29 cellular contexts compared by ENCODE assay signal in the genomic region with DNA sequence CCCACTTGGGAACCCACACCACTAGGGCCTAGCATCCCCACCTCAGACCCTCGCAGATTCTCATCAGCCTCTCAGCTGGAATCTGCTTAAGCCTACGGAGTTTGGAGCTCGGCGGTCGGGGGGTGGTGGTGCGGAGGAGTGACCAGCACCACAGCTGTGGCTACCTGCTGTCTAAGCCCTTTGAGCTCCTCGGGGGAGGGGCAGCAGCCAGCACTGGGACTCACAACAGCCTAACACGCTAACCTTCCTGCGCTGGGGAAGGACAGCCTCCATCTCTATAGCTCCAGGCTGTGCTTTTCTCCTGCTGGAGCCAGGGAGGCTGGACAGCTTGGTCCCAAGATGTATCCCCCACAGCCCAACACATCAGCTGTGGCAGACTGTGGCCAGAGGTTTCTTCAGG.
"Had no signal": no experiment of that assay in that cellular context is flagged by ENCODE, and none has a peak within 500 bp of the region (broad histone marks: within the 10 kb centered on the region; RNA-seq: fewer than 3 reads in every experiment).

No MANE protein-coding gene starts in this region.

- H3K4me1 Mint-ChIP-seq: activated B cell treated with CpG ODN at 0.5 μM for 24 hours; activated T-helper 17 cell treated with anti-CD3 and anti-CD28 coated beads, Interleukin-2, amount 50 U/mL, for 72 hours had no signal

- H3K36me3 Mint-ChIP-seq: natural killer cell treated with Interleukin-12 subunit alpha and Interleukin-12 subunit beta and Interleukin-15 and Interleukin-18, amount 100 ng/mL, for 72 hours had no signal

- DNase-seq: activated B cell treated with CpG ODN at 0.5 μM for 24 hours; activated CD4-positive, alpha-beta T cell treated with anti-CD3 and anti-CD28 coated beads, Interleukin-2, amount 50 U/mL, for 1 hour; activated CD8-positive, alpha-beta T cell treated with anti-CD3 and anti-CD28 coated beads for 36 hours; activated gamma-delta T cell treated with Interleukin-2 at 50 U/mL for 16 hours; activated naive CD4-positive, alpha-beta T cell treated with anti-CD3 and anti-CD28 coated beads, Interleukin-2, amount 50 U/mL, for 16 hours; activated T-cell treated with anti-CD3 and anti-CD28 coated beads, Interleukin-2, amount 50 U/mL, for 4 hours; amygdala; central memory CD4-positive, alpha-beta T cell; foreskin keratinocyte; lower lobe of right lung; mesenchymal stem cell; ovary; retina; stimulated activated CD4-positive, alpha-beta T cell treated with anti-CD3 and anti-CD28 coated beads, Interleukin-12 subunit alpha, Interleukin-12 subunit beta, amount 100 ng/mL, for 4 hours; stimulated activated CD4-positive, alpha-beta T cell treated with anti-CD3 and anti-CD28 coated beads, Interleukin-4, amount 100 ng/mL, for 1 hour; stimulated activated naive CD8-positive, alpha-beta T cell treated with anti-CD3 and anti-CD28 coated beads, Interleukin-15, Interleukin-2, amounts not matched to agents 100 U/mL and 50 U/mL, for 24 hours; SW 1271; T-helper 9 cell; testis; trophoblast cell had no signal

- ATAC-seq: activated CD8-positive, alpha-beta T cell treated with anti-CD3 and anti-CD28 coated beads for 36 hours; activated T-cell treated with anti-CD3 and anti-CD28 coated beads, Interleukin-2, amount 50 U/mL, for 4 hours; activated T-helper 17 cell treated with anti-CD3 and anti-CD28 coated beads, Interleukin-2, amount 50 U/mL, for 72 hours; foreskin keratinocyte; left lung; lower lobe of right lung; natural killer cell treated with Interleukin-12 subunit alpha and Interleukin-12 subunit beta and Interleukin-15 and Interleukin-18, amount 100 ng/mL, for 72 hours; sciatic nerve; stimulated activated naive CD8-positive, alpha-beta T cell treated with anti-CD3 and anti-CD28 coated beads, Interleukin-15, Interleukin-2, amounts not matched to agents 100 U/mL and 50 U/mL, for 24 hours had no signal

- H3K27ac ChIP-seq: breast epithelium, esophagus muscularis mucosa, foreskin keratinocyte, left lung, lower lobe of right lung, ovary, prostate gland, skin epidermis, testis had no signal

- H3K4me1 ChIP-seq: breast epithelium, esophagus muscularis mucosa, foreskin keratinocyte, left lung, lower lobe of right lung, prostate gland, testis had no signal

- H3K36me3 ChIP-seq: breast epithelium, esophagus muscularis mucosa, left lung, lower lobe of right lung, ovary, prostate gland had no signal

- H3K4me3 ChIP-seq: breast epithelium, esophagus muscularis mucosa, left lung, lower lobe of right lung, ovary, prostate gland, skin epidermis, testis had no signal

- H3K4me3 Mint-ChIP-seq: activated B cell treated with CpG ODN at 0.5 μM for 24 hours; activated CD8-positive, alpha-beta T cell treated with anti-CD3 and anti-CD28 coated beads for 36 hours; activated T-cell treated with anti-CD3 and anti-CD28 coated beads, Interleukin-2, amount 50 U/mL, for 4 hours; activated T-helper 17 cell treated with anti-CD3 and anti-CD28 coated beads, Interleukin-2, amount 50 U/mL, for 72 hours; natural killer cell treated with Interleukin-12 subunit alpha and Interleukin-12 subunit beta and Interleukin-15 and Interleukin-18, amount 100 ng/mL, for 72 hours; T-helper 1 cell treated with Interleukin-12 subunit alpha and Interleukin-12 subunit beta and Interleukin-4 antibody, amounts not matched to agents 30 μg/mL and 1 μg/mL, for 36 hours had no signal

- H3K27ac Mint-ChIP-seq: activated B cell treated with CpG ODN at 0.5 μM for 24 hours; activated CD8-positive, alpha-beta T cell treated with anti-CD3 and anti-CD28 coated beads for 36 hours; activated T-helper 17 cell treated with anti-CD3 and anti-CD28 coated beads, Interleukin-2, amount 50 U/mL, for 72 hours; natural killer cell treated with Interleukin-12 subunit alpha and Interleukin-12 subunit beta and Interleukin-15 and Interleukin-18, amount 100 ng/mL, for 72 hours; T-helper 1 cell treated with Interleukin-12 subunit alpha and Interleukin-12 subunit beta and Interleukin-4 antibody, amounts not matched to agents 30 μg/mL and 1 μg/mL, for 36 hours had no signal

- H3K9me3 Mint-ChIP-seq: activated B cell treated with CpG ODN at 0.5 μM for 24 hours; activated CD8-positive, alpha-beta T cell treated with anti-CD3 and anti-CD28 coated beads for 36 hours; activated T-cell treated with anti-CD3 and anti-CD28 coated beads, Interleukin-2, amount 50 U/mL, for 4 hours; activated T-helper 17 cell treated with anti-CD3 and anti-CD28 coated beads, Interleukin-2, amount 50 U/mL, for 72 hours; natural killer cell treated with Interleukin-12 subunit alpha and Interleukin-12 subunit beta and Interleukin-15 and Interleukin-18, amount 100 ng/mL, for 72 hours; T-helper 1 cell treated with Interleukin-12 subunit alpha and Interleukin-12 subunit beta and Interleukin-4 antibody, amounts not matched to agents 30 μg/mL and 1 μg/mL, for 36 hours had no signal

- H3K27me3 ChIP-seq: breast epithelium, esophagus muscularis mucosa, left lung, ovary, testis had no signal

- H3K9me3 ChIP-seq: breast epithelium, esophagus muscularis mucosa, left lung, lower lobe of right lung, ovary, prostate gland, testis had no signal
